ENCODE assay signal across 27 cellular contexts in the genomic region with DNA sequence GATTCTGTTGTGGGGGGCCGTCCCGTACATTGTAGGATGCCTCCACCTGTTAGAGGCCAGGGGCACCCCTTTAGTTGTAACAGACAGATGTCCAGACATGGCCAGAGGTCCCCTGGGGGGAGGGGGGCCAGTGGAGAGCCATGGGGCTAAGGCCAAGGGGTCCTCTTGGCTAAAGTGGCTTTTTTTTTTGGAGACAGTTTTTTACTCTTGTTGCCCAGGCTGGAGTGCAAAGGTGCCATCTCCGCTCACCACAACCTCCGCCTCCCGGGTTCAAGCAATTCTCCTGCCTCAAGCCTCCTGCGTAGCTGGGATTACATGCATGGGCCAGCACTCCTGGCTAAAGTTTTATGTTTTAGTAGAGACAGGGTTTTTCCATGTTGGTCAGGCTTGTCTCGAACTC.
"Had no signal": no experiment of that assay in that cellular context is flagged by ENCODE, and none has a peak within 500 bp of the region (broad histone marks: within the 10 kb centered on the region; RNA-seq: fewer than 3 reads in every experiment).

No MANE protein-coding gene starts in this region.

- H3K27me3 Mint-ChIP-seq: naive B cell; progenitor cell of endocrine pancreas; stimulated activated memory B cell treated with anti-CD40 and anti-IgM and Interleukin-4, amounts not matched to agents 10 μg/mL and 1 μg/mL and 100 μg/mL, for 72 hours; stimulated activated naive CD8-positive, alpha-beta T cell treated with anti-CD3 and anti-CD28 coated beads, Interleukin-15, Interleukin-2, amounts not matched to agents 100 ng/mL and 50 ng/mL, for 24 hours had no signal

- H3K27me3 ChIP-seq: gastrocnemius medialis, hepatocyte, neutrophil, pancreas, right lobe of liver, tibial nerve, upper lobe of left lung had no signal

- H3K4me1 Mint-ChIP-seq: mesothelial cell of epicardium, neural crest cell had no signal

- H3K27ac Mint-ChIP-seq: memory B cell; mesothelial cell of epicardium; natural killer cell treated with Interleukin-12 subunit alpha and Interleukin-12 subunit beta and Interleukin-15 and Interleukin-18, amount 100 ng/mL, for 72 hours; progenitor cell of endocrine pancreas; stimulated activated memory B cell treated with anti-CD40 and anti-IgM and Interleukin-4, amounts not matched to agents 10 μg/mL and 1 μg/mL and 100 μg/mL, for 72 hours; stimulated activated naive CD8-positive, alpha-beta T cell treated with anti-CD3 and anti-CD28 coated beads, Interleukin-15, Interleukin-2, amounts not matched to agents 100 ng/mL and 50 ng/mL, for 24 hours had no signal

- H3K36me3 Mint-ChIP-seq: mesothelial cell of epicardium; natural killer cell treated with Interleukin-12 subunit alpha and Interleukin-12 subunit beta and Interleukin-15 and Interleukin-18, amount 100 ng/mL, for 72 hours had no signal

- H3K36me3 ChIP-seq: gastrocnemius medialis, neutrophil, pancreas, right lobe of liver, thoracic aorta had no signal

- DNase-seq: effector CD4-positive, alpha-beta T cell; foreskin fibroblast; gastrocnemius medialis; kidney; mucosa of descending colon; naive B cell; right lobe of liver; stimulated activated CD4-positive, alpha-beta T cell treated with anti-CD3 and anti-CD28 coated beads, Interleukin-4, amount 100 ng/mL, for 4 hours; upper lobe of left lung had no signal

- ATAC-seq: esophagus mucosa; gastrocnemius medialis; left lobe of liver; mucosa of descending colon; natural killer cell treated with Interleukin-12 subunit alpha and Interleukin-12 subunit beta and Interleukin-15 and Interleukin-18, amount 100 ng/mL, for 72 hours; pancreas; right lobe of liver; stimulated activated memory B cell treated with anti-CD40 and anti-IgM and Interleukin-4, amounts not matched to agents 10 μg/mL and 1 μg/mL and 100 μg/mL, for 72 hours had no signal

- H3K9me3 ChIP-seq: gastrocnemius medialis, mucosa of descending colon, neutrophil, pancreas, right lobe of liver, thoracic aorta, tibial nerve, upper lobe of left lung had no signal

- H3K4me3 Mint-ChIP-seq: memory B cell; mesothelial cell of epicardium; natural killer cell treated with Interleukin-12 subunit alpha and Interleukin-12 subunit beta and Interleukin-15 and Interleukin-18, amount 100 ng/mL, for 72 hours; neural crest cell; stimulated activated memory B cell treated with anti-CD40 and anti-IgM and Interleukin-4, amounts not matched to agents 10 μg/mL and 1 μg/mL and 100 μg/mL, for 72 hours; stimulated activated naive CD8-positive, alpha-beta T cell treated with anti-CD3 and anti-CD28 coated beads, Interleukin-15, Interleukin-2, amounts not matched to agents 100 ng/mL and 50 ng/mL, for 24 hours had no signal

- FAIRE-seq: colon, pancreas, urothelium cell line had no signal

- H3K4me1 ChIP-seq: gastrocnemius medialis, pancreas, tibial nerve had no signal

- H3K4me3 ChIP-seq: dorsolateral prefrontal cortex, gastrocnemius medialis, hepatocyte, lung, mucosa of descending colon, pancreas, right lobe of liver, thoracic aorta, tibial nerve, upper lobe of left lung had no signal

- H3K9me3 Mint-ChIP-seq: memory B cell; mesothelial cell of epicardium; natural killer cell treated with Interleukin-12 subunit alpha and Interleukin-12 subunit beta and Interleukin-15 and Interleukin-18, amount 100 ng/mL, for 72 hours; neural crest cell; stimulated activated memory B cell treated with anti-CD40 and anti-IgM and Interleukin-4, amounts not matched to agents 10 μg/mL and 1 μg/mL and 100 μg/mL, for 72 hours; stimulated activated naive CD8-positive, alpha-beta T cell treated with anti-CD3 and anti-CD28 coated beads, Interleukin-15, Interleukin-2, amounts not matched to agents 100 ng/mL and 50 ng/mL, for 24 hours had no signal
